Comparison of ENCODE assay signal across 19 cellular contexts in the genomic region with DNA sequence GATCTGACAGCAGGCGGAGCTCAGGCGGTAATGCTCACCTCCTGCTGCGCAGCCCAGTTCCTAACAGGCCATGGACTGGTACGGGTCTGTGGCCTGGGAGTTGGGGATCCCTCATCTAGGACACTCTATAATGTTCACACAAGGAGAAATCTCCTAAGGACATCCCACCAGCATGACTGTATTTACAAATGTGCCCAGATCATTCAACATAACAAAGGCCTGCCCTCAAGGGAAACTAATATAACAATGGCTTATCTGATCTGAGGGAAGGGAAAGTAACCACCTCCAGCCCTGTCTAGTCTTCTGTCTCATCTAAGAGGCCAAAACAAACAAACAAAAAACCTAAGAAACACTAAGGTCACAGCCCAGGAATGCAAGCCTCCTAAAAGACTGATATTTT.
DNase-seq lines count a peak whose midpoint lies in the region; ATAC-seq, FAIRE-seq and TF ChIP-seq lines count a peak whose summit lies in the region.
"Had no signal": no experiment of that assay in that cellular context is flagged by ENCODE, and none has a peak within 500 bp of the region (broad histone marks: within the 10 kb centered on the region; RNA-seq: fewer than 3 reads in every experiment).

No MANE protein-coding gene starts in this region.

- H3K4me3 ChIP-seq in A549 (no peak overlapping the region), astrocyte of the cerebellum (ENCODE audit: low read depth, low read length) (no peak overlapping the region), iPS-20b (ENCODE audit: low read length) (peak overlapping the region; percentile 25), ascending aorta (no peak overlapping the region)
- H3K4me3 ChIP-seq: uterus had no signal

- no peak for TF ChIP-seq RAD21 in A549 (conservative IDR thresholded peaks at IDR 0.05 in 1 of 2, IDR thresholded peaks at IDR 0.05 in 1 of 2)

- no peak overlapping the region for H3K27ac Mint-ChIP-seq in activated CD8-positive, alpha-beta memory T cell treated with anti-CD3 and anti-CD28 coated beads, Interleukin-2, amount 10 ng/mL, durations not matched to agents 7 days and 5 days
- H3K27ac Mint-ChIP-seq: activated CD8-positive, alpha-beta T cell treated with anti-CD3 and anti-CD28 coated beads, Interleukin-2, amount 10 ng/mL, durations not matched to agents 7 days and 5 days; activated naive CD4-positive, alpha-beta T cell treated with anti-CD3 and anti-CD28 coated beads, Interleukin-2, amount 50 U/mL, for 24 hours; stimulated activated effector memory CD8-positive, alpha-beta T cell treated with anti-CD3 and anti-CD28 coated beads, Interleukin-12 subunit alpha, Interleukin-12 subunit beta, amount 100 ng/mL, for 72 hours had no signal

- TF ChIP-seq POLR2A in A549 (IDR thresholded peaks at IDR 0.05; ENCODE audit: low read length): no peak

- no peak overlapping the region for H3K4me3 Mint-ChIP-seq in activated CD8-positive, alpha-beta memory T cell treated with anti-CD3 and anti-CD28 coated beads, Interleukin-2, amount 10 ng/mL, durations not matched to agents 7 days and 5 days
- H3K4me3 Mint-ChIP-seq: activated CD8-positive, alpha-beta T cell treated with anti-CD3 and anti-CD28 coated beads, Interleukin-2, amount 10 ng/mL, durations not matched to agents 7 days and 5 days; activated naive CD4-positive, alpha-beta T cell treated with anti-CD3 and anti-CD28 coated beads, Interleukin-2, amount 50 U/mL, for 24 hours; stimulated activated effector memory CD8-positive, alpha-beta T cell treated with anti-CD3 and anti-CD28 coated beads, Interleukin-12 subunit alpha, Interleukin-12 subunit beta, amount 100 ng/mL, for 72 hours had no signal

- H3K4me1 ChIP-seq in A549 (peaks cover 8% of the 10 kb centered on the region; the same call in 2 of the 3 replicates), iPS-20b (ENCODE audit: insufficient read depth, low read length) (peaks cover 45% of the 10 kb centered on the region), ascending aorta (peaks cover 0 to 14% of the 10 kb centered on the region in 2 donors)
- H3K4me1 ChIP-seq: parathyroid adenoma, uterus had no signal

- H3K36me3 ChIP-seq in iPS-20b (ENCODE audit: insufficient read depth, low read depth, low read length): no peaks in the 10 kb centered on the region
- H3K36me3 ChIP-seq in ascending aorta: no peaks in the 10 kb centered on the region
- H3K36me3 ChIP-seq: uterus had no signal

- no peak overlapping the region for H3K9ac ChIP-seq in iPS-20b (ENCODE audit: low read depth, low read length)
- H3K9ac ChIP-seq: parathyroid adenoma had no signal

- TF ChIP-seq EP300 in A549 (IDR thresholded peaks at IDR 0.05): no peak

- H3K27me3 ChIP-seq in iPS-20b (ENCODE audit: insufficient read depth, low read length) (peaks cover 8% of the 10 kb centered on the region), ascending aorta (no peaks in the 10 kb centered on the region)
- H3K27me3 ChIP-seq: uterus had no signal

- in situ Hi-C loops in astrocyte of the cerebellum (cut with HindIII; ENCODE audit: low sequenced_read_pairs): no loop called here

- H3K4me2 ChIP-seq in A549: peak overlapping the region; percentile 41; the same call in 2 of the 3 replicates

- H3K9me3 ChIP-seq in A549 (no peaks in the 10 kb centered on the region), iPS-20b (ENCODE audit: insufficient read depth, low read depth, low read length) (no peaks in the 10 kb centered on the region), ascending aorta (no peaks in the 10 kb centered on the region)
- H3K9me3 ChIP-seq: uterus had no signal

- 91% methylated on average over 4 of the region's 4 CpGs for WGBS in A549 (ENCODE audit: missing lambda C conversion rate)

- CTCF ChIA-PET in A549 (lab: Yijun Ruan, JAX): no interaction called here
- CTCF ChIA-PET in activated CD8-positive, alpha-beta memory T cell treated with anti-CD3 and anti-CD28 coated beads, Interleukin-2, amount 10 ng/mL, durations not matched to agents 7 days and 5 days (lab: Charles Lee): no interaction called here

- no peaks in the 10 kb centered on the region for H3K9me3 Mint-ChIP-seq in activated CD8-positive, alpha-beta memory T cell treated with anti-CD3 and anti-CD28 coated beads, Interleukin-2, amount 10 ng/mL, durations not matched to agents 7 days and 5 days (ENCODE audit: low read depth)

- peaks cover 26% of the 10 kb centered on the region for H3K4me1 Mint-ChIP-seq in activated CD8-positive, alpha-beta memory T cell treated with anti-CD3 and anti-CD28 coated beads, Interleukin-2, amount 10 ng/mL, durations not matched to agents 7 days and 5 days

- DNase-seq in A549 (ENCODE audit: low read depth in 1 of 2, low spot score in 1 of 2): peak; percentile 0 to 63
- peak; percentile 40 for DNase-seq in HT1080 (ENCODE audit: low read depth)
- peak; percentile 55 for DNase-seq in astrocyte of the cerebellum (ENCODE audit: low read depth)
- DNase-seq in ascending aorta (ENCODE audit: low spot score in 2 of 2): no peak
- no peak for DNase-seq in activated CD8-positive, alpha-beta memory T cell treated with anti-CD3 and anti-CD28 coated beads, Interleukin-2, amount 10 ng/mL, durations not matched to agents 7 days and 5 days
- DNase-seq: activated CD8-positive, alpha-beta T cell treated with anti-CD3 and anti-CD28 coated beads, Interleukin-2, amount 10 ng/mL, durations not matched to agents 7 days and 5 days; glutamatergic neuron; Kasumi-1; NCI-H345; stimulated activated CD4-positive, alpha-beta T cell treated with anti-CD3 and anti-CD28 coated beads, Interleukin-2, amount 100 ng/mL, for 24 hours; T-helper 9 cell; uterus had no signal

- no peak for FAIRE-seq in A549 (lab: Jason Lieb, UNC)
- FAIRE-seq: GM12891 had no signal

- POLR2A ChIA-PET in A549 (lab: Yijun Ruan, JAX): no interaction called here

- TF ChIP-seq CTCF in A549 (IDR thresholded peaks at IDR 0.05) (no peak), astrocyte of the cerebellum (IDR thresholded peaks at IDR 0.05; ENCODE audit: low read depth, low read length, missing control alignments) (no peak), ascending aorta (IDR thresholded peaks at IDR 0.05) (no peak)

- no peak overlapping the region for H3K27ac ChIP-seq in A549
- no peak overlapping the region for H3K27ac ChIP-seq in iPS-20b (ENCODE audit: low read length)
- no peak overlapping the region for H3K27ac ChIP-seq in ascending aorta
- H3K27ac ChIP-seq: parathyroid adenoma, uterus had no signal

- no peaks in the 10 kb centered on the region for H3K27me3 Mint-ChIP-seq in activated CD8-positive, alpha-beta memory T cell treated with anti-CD3 and anti-CD28 coated beads, Interleukin-2, amount 10 ng/mL, durations not matched to agents 7 days and 5 days
- H3K27me3 Mint-ChIP-seq: activated naive CD4-positive, alpha-beta T cell treated with anti-CD3 and anti-CD28 coated beads, Interleukin-2, amount 50 U/mL, for 24 hours had no signal

- intact Hi-C loops in ascending aorta (cut with DNase I): no loop called here

- H3K36me3 Mint-ChIP-seq in activated CD8-positive, alpha-beta memory T cell treated with anti-CD3 and anti-CD28 coated beads, Interleukin-2, amount 10 ng/mL, durations not matched to agents 7 days and 5 days: peaks cover 22% of the 10 kb centered on the region

- ATAC-seq in A549 (peak in 1 of 2 experiments; percentile 79; a peak in 3 of 6 replicates), HG03457 (IDR thresholded peaks at IDR 0.05; ENCODE audit: unreplicated experiment) (no peak), HG03139 (IDR thresholded peaks at IDR 0.05; ENCODE audit: unreplicated experiment) (no peak)
- ATAC-seq in activated CD8-positive, alpha-beta memory T cell treated with anti-CD3 and anti-CD28 coated beads, Interleukin-2, amount 10 ng/mL, durations not matched to agents 7 days and 5 days: no peak
- ATAC-seq: activated CD8-positive, alpha-beta T cell treated with anti-CD3 and anti-CD28 coated beads, Interleukin-2, amount 10 ng/mL, durations not matched to agents 7 days and 5 days; stimulated activated effector memory CD8-positive, alpha-beta T cell treated with anti-CD3 and anti-CD28 coated beads, Interleukin-12 subunit alpha, Interleukin-12 subunit beta, amount 100 ng/mL, for 72 hours had no signal

TF ChIP-seq in A549, 52 proteins besides CTCF, POLR2A, EP300 and RAD21:
- TF ChIP-seq RCOR1 (IDR thresholded peaks at IDR 0.05; ENCODE audit: low read depth, low read length) (no peak), GATA3 (IDR thresholded peaks at IDR 0.05; ENCODE audit: borderline replicate concordance) (peak; percentile 71), FOSL2 (IDR thresholded peaks at IDR 0.05) (no peak), FOSL2 (CRISPR knock-in tag; IDR thresholded peaks at IDR 0.05) (0 out of 2 replicates have a peak, but pooled peaks have one; percentile 11), MAZ (IDR thresholded peaks at IDR 0.05; ENCODE audit: borderline replicate concordance, low read depth, low read length) (no peak)

Comparison
In these comparisons a context has a peak if more than half of its experiments do, and no peak if none do; other contexts are left out.
1. DNase-seq: peak in A549 (2 of 2), HT1080 (single experiment) and astrocyte of the cerebellum (single experiment); none in ascending aorta (0 of 2) and activated CD8-positive, alpha-beta memory T cell treated with anti-CD3 and anti-CD28 coated beads, Interleukin-2, amount 10 ng/mL, durations not matched to agents 7 days and 5 days (single experiment).